24 cellular contexts compared by ENCODE assay signal in the genomic region with DNA sequence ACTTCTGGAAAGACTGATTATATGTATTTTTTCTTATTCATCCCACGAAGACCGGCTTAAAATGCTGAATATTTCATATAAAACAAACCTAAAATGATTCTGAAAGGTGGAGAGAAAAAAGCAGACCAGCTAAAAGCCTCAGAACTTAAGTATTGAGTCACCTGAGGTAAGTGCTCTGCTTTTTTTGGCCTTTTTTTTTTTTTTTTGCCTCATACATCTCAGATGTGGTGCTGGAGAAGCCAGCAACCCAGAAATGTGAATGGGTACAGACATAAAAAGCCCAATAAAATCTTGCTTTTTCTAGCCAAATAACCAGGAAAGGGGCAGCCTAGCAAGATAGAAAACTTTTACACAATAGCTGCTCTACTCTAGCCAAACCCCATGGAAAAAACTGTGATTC. TPM values are rescaled to one million over a fixed set of nuclear protein-coding genes. Genes with fewer than 3 reads are reported as not detected.
DNase-seq lines count a peak whose midpoint lies in the region; ATAC-seq and TF ChIP-seq lines count a peak whose summit lies in the region.
"Had no signal": no experiment of that assay in that cellular context is flagged by ENCODE, and none has a peak within 500 bp of the region (broad histone marks: within the 10 kb centered on the region; RNA-seq: fewer than 3 reads in every experiment).

No MANE protein-coding gene starts in this region.

- POLR2A ChIA-PET in PC-9 (lab: Charles Lee; ENCODE audit: unreplicated experiment), result no interaction called here

- H3K9me3 Mint-ChIP-seq in activated T-helper 17 cell treated with anti-CD3 and anti-CD28 coated beads, Interleukin-2, amount 50 U/mL, for 72 hours, result no peaks in the 10 kb centered on the region
- H3K9me3 Mint-ChIP-seq in endothelial cell (ENCODE audit: unreplicated experiment), result no peaks in the 10 kb centered on the region
- H3K9me3 Mint-ChIP-seq: CD4-positive, alpha-beta memory T cell; CD8-positive, alpha-beta memory T cell had no signal

- peaks cover 5% of the 10 kb centered on the region; the same call in 1 of the 2 replicates for H3K4me1 ChIP-seq in PC-9 (replicated peaks; ENCODE audit: insufficient read depth)
- H3K4me1 ChIP-seq in thyroid gland, result peaks cover 0 to 9% of the 10 kb centered on the region in 2 donors
- H3K4me1 ChIP-seq: BE2C, BLaER1 had no signal

- peak; percentile 11 for ATAC-seq in activated T-helper 17 cell treated with anti-CD3 and anti-CD28 coated beads, Interleukin-2, amount 50 U/mL, for 72 hours (replicated peaks)
- no peak for ATAC-seq in HG03342 (IDR thresholded peaks at IDR 0.05; ENCODE audit: unreplicated experiment)
- ATAC-seq: GM12878 had no signal

- no peak for TF ChIP-seq CTCF in PC-9 (conservative IDR thresholded peaks at IDR 0.05)
- no peak for TF ChIP-seq CTCF in thyroid gland (IDR thresholded peaks at IDR 0.05)
- no peak for TF ChIP-seq CTCF in endothelial cell (IDR thresholded peaks at IDR 0.05; ENCODE audit: unreplicated experiment)

- no peak overlapping the region for H2AFZ ChIP-seq in PC-9

- no peaks in the 10 kb centered on the region for H3K36me3 Mint-ChIP-seq in activated T-helper 17 cell treated with anti-CD3 and anti-CD28 coated beads, Interleukin-2, amount 50 U/mL, for 72 hours (ENCODE audit: low read depth)
- H3K36me3 Mint-ChIP-seq in endothelial cell (ENCODE audit: low read depth, unreplicated experiment), result no peaks in the 10 kb centered on the region
- H3K36me3 Mint-ChIP-seq: CD14-positive monocyte; CD4-positive, alpha-beta memory T cell; CD4-positive, CD25-positive, alpha-beta regulatory T cell; CD8-positive, alpha-beta memory T cell had no signal

- DNase-seq in PC-9 (no peak), thyroid gland (no peak), endothelial cell (ENCODE audit: low spot score) (no peak), ecto neural progenitor cell (ENCODE audit: low spot score) (no peak)
- DNase-seq: 8988T; ACHN; BE2C; C1 segment of cervical spinal cord; CD4-positive, alpha-beta memory T cell; CD4-positive, CD25-positive, alpha-beta regulatory T cell; CD8-positive, alpha-beta memory T cell; COR-L47; DMS 273 treated with DMSO at 0.1 percent for 48 hours; DMS153; DMS53; DMS79; DND-41; EL; GDM1 had no signal

- CTCF ChIA-PET in PC-9 (lab: Charles Lee), result no interaction called here

- H3K4me2 ChIP-seq in PC-9, result no peak overlapping the region; the same call in 1 of the 2 replicates
- H3K4me2 ChIP-seq: BLaER1 had no signal

- H3K27me3 ChIP-seq in PC-9 (ENCODE audit: insufficient read depth, low read depth), result no peaks in the 10 kb centered on the region
- no peaks in the 10 kb centered on the region for H3K27me3 ChIP-seq in thyroid gland
- H3K27me3 ChIP-seq: BE2C had no signal

- no peaks in the 10 kb centered on the region for H3K9me2 ChIP-seq in PC-9 (ENCODE audit: insufficient read depth)

- no TSS peak for BruUV-seq in PC-9 (replicated peaks; lab: Mats Ljungman, UMichigan)

- no peak for TF ChIP-seq POLR2A in thyroid gland (IDR thresholded peaks at IDR 0.05)

- no peak overlapping the region for H3K27ac Mint-ChIP-seq in activated T-helper 17 cell treated with anti-CD3 and anti-CD28 coated beads, Interleukin-2, amount 50 U/mL, for 72 hours
- no peak overlapping the region for H3K27ac Mint-ChIP-seq in endothelial cell (ENCODE audit: unreplicated experiment)
- H3K27ac Mint-ChIP-seq: CD14-positive monocyte; CD4-positive, CD25-positive, alpha-beta regulatory T cell had no signal

- H3K4me3 ChIP-seq in PC-9, result no peak overlapping the region
- no peak overlapping the region for H3K4me3 ChIP-seq in thyroid gland (replicated peaks in 1 of 3)
- H3K4me3 ChIP-seq: BLaER1, GM12878 had no signal

- no peaks in the 10 kb centered on the region for H3K27me3 Mint-ChIP-seq in activated T-helper 17 cell treated with anti-CD3 and anti-CD28 coated beads, Interleukin-2, amount 50 U/mL, for 72 hours
- H3K27me3 Mint-ChIP-seq in endothelial cell (ENCODE audit: unreplicated experiment), result no peaks in the 10 kb centered on the region
- H3K27me3 Mint-ChIP-seq: CD4-positive, alpha-beta memory T cell; CD4-positive, CD25-positive, alpha-beta regulatory T cell had no signal

- no peaks in the 10 kb centered on the region for H3K36me3 ChIP-seq in PC-9 (ENCODE audit: low read depth)
- no peaks in the 10 kb centered on the region for H3K36me3 ChIP-seq in thyroid gland
- H3K36me3 ChIP-seq: BE2C, BLaER1 had no signal

- no peaks in the 10 kb centered on the region for H3K79me2 ChIP-seq in PC-9 (ENCODE audit: low read depth)

- H3K4me1 Mint-ChIP-seq in activated T-helper 17 cell treated with anti-CD3 and anti-CD28 coated beads, Interleukin-2, amount 50 U/mL, for 72 hours, result no peaks in the 10 kb centered on the region
- H3K4me1 Mint-ChIP-seq in endothelial cell (ENCODE audit: unreplicated experiment), result no peaks in the 10 kb centered on the region
- H3K4me1 Mint-ChIP-seq: CD14-positive monocyte; CD4-positive, alpha-beta memory T cell; CD4-positive, CD25-positive, alpha-beta regulatory T cell; CD8-positive, alpha-beta memory T cell had no signal

- H3K9me3 ChIP-seq in PC-9 (ENCODE audit: insufficient read depth, low read depth), result no peaks in the 10 kb centered on the region
- no peaks in the 10 kb centered on the region for H3K9me3 ChIP-seq in thyroid gland
- H3K9me3 ChIP-seq: BE2C, BLaER1 had no signal

- 86 to 89% methylated on average over 2 of the region's 2 CpGs for WGBS in thyroid gland, 2 donors

- no peaks in the 10 kb centered on the region for H3F3A ChIP-seq in PC-9 (ENCODE audit: insufficient read depth, low read depth)

- no peak overlapping the region for H3K4me3 Mint-ChIP-seq in activated T-helper 17 cell treated with anti-CD3 and anti-CD28 coated beads, Interleukin-2, amount 50 U/mL, for 72 hours
- no peak overlapping the region for H3K4me3 Mint-ChIP-seq in endothelial cell (ENCODE audit: unreplicated experiment)
- H3K4me3 Mint-ChIP-seq: CD14-positive monocyte; CD4-positive, alpha-beta memory T cell; CD4-positive, CD25-positive, alpha-beta regulatory T cell; CD8-positive, alpha-beta memory T cell had no signal

- intact Hi-C loops in PC-9 (cut with micrococcal nuclease; ENCODE audit: unreplicated experiment) (no loop called here), thyroid gland (cut with DNase I) (no loop called here)

- H4K20me1 ChIP-seq in PC-9 (ENCODE audit: insufficient read depth), result no peaks in the 10 kb centered on the region
- H4K20me1 ChIP-seq: BLaER1 had no signal

- H3K27ac ChIP-seq in PC-9 (peak overlapping the region; percentile 49; the same call in 1 of the 2 replicates), thyroid gland (peak overlapping the region in 2 of 3 donors; percentile 17 to 30)
- H3K27ac ChIP-seq: BLaER1 had no signal

RNA-seq across cellular contexts. Expression of a gene that starts 57.0 kb away (rescaled TPM):
- 30.1 and 32.9 TPM in 2 replicates for total RNA-seq in PC-9 (2021)
- 10 to 100 TPM; 25.5 to 39.6 TPM for total RNA-seq in activated T-helper 17 cell treated with anti-CD3 and anti-CD28 coated beads, Interleukin-2, amount 50 U/mL, for 72 hours
- 10 to 100 TPM; 33.3 to 55.2 (median 41.9) TPM for total RNA-seq in thyroid gland
- total RNA-seq in endothelial cell (ENCODE audit: unreplicated experiment), result 37.5 TPM
